In the genomic region with DNA sequence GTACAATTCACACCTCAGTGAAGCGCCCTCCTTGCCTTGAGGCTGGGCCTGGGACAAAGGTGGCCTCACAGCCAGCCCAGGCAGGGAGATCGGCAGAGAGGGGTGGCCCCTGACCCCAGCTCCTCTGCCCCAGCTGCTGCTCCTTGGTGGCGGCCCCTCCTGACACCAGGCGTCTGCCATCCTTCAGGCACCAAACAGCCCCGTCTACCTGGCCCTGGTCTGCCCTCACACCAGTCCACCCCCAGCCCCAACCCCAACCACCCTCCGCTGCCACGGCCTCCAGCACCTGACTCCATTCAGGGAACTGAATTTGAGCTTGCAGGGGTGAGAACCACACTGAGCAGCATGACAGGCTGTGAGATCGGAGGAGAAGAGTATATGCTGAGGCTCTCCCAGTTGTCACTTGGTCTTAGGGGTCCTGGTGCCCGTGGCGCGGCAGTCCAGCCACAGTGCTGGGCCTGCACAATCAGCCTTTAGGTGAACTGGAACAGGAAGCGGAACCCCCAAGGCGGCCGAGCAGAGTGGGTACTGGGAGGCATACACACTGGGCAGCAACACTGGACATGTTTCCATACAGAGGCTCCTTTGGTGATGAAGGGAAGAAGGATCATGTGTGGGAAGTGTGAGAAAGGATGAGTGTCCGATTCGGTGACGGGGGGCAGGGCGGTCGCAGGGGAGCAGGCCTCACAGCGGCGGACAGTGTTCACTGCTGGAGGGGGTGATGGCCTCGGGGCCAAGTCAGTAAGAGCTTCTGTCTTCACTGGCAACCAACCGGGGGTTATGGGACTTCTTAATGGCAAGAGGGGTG, we compare ENCODE assay signal across 17 cellular contexts. TPM values are rescaled to one million over a fixed set of nuclear protein-coding genes. Genes with fewer than 3 reads are reported as not detected.
A peak's percentile ranks its signal among the peaks of the same experiment; 100 is the strongest.
DNase-seq lines count a peak whose midpoint lies in the region; ATAC-seq, FAIRE-seq and TF ChIP-seq lines count a peak whose summit lies in the region.
"Had no signal": no experiment of that assay in that cellular context is flagged by ENCODE, and none has a peak within 500 bp of the region (broad histone marks: within the 10 kb centered on the region; RNA-seq: fewer than 3 reads in every experiment).

No MANE protein-coding gene starts in this region.

- in situ Hi-C loops in HepG2 (cut with HindIII; ENCODE audit: extremely low pct_ligation_motif_present, low pct_unique_long_range_greater_than_20kb): no loop called here

- TF ChIP-seq RAD21 in HepG2 (CRISPR knock-in tag; IDR thresholded peaks at IDR 0.05): no peak

- H3K9me3 ChIP-seq in HepG2 (ENCODE audit: low read length) (no peaks in the 10 kb centered on the region), right lobe of liver (no peaks in the 10 kb centered on the region), gastroesophageal sphincter (no peaks in the 10 kb centered on the region), prostate gland (no peaks in the 10 kb centered on the region)
- H3K9me3 ChIP-seq: adrenal gland had no signal

- CTCF ChIA-PET in HepG2 (lab: Yijun Ruan, JAX; ENCODE audit: low intra/inter-chr PET ratio, low total read pairs): no interaction called here

- POLR2A ChIA-PET in HepG2 (lab: Yijun Ruan, JAX): interaction anchor here (1.6 kb wide), 1 partner anchor 19 kb away, joined by 3 read pairs; a partner anchor contains a TSS

- H3K4me3 ChIP-seq in HepG2 (replicated peaks in 1 of 3; ENCODE audit: insufficient read depth in 1 of 3, low read depth in 2 of 3, low read length in 3 of 3) (no peak overlapping the region), right lobe of liver (no peak overlapping the region), gastroesophageal sphincter (no peak overlapping the region), prostate gland (no peak overlapping the region)
- H3K4me3 ChIP-seq: adrenal gland had no signal

- TF ChIP-seq CTCF in HepG2 (CRISPR knock-in tag; IDR thresholded peaks at IDR 0.05) (no peak), right lobe of liver (IDR thresholded peaks at IDR 0.05) (no peak), gastroesophageal sphincter (IDR thresholded peaks at IDR 0.05) (no peak), prostate gland (IDR thresholded peaks at IDR 0.05) (no peak)

- TF ChIP-seq EP300 in HepG2 (IDR thresholded peaks at IDR 0.05; ENCODE audit: low read depth in 2 of 2, low read length in 2 of 2): no peak
- TF ChIP-seq EP300 in HepG2 (CRISPR knock-in tag; IDR thresholded peaks at IDR 0.05; ENCODE audit: borderline replicate concordance): no peak
- no peak for TF ChIP-seq EP300 in gastroesophageal sphincter (IDR thresholded peaks at IDR 0.05)

- H2AFZ ChIP-seq in HepG2 (ENCODE audit: low read length): no peak overlapping the region

- H3K79me2 ChIP-seq in HepG2 (ENCODE audit: insufficient read depth, low read length): no peaks in the 10 kb centered on the region

- DNase-seq in HepG2 (ENCODE audit: low spot score): no peak
- no peak for DNase-seq in right lobe of liver
- no peak for DNase-seq in prostate gland (ENCODE audit: low spot score)
- no peak for DNase-seq in NCI-H774 (lab: John Stamatoyannopoulos, UW)
- no peak for DNase-seq in urothelium cell line (ENCODE audit: low spot score)
- DNase-seq: activated CD4-positive, alpha-beta T cell treated with anti-CD3 and anti-CD28 coated beads for 4 hours; activated effector memory CD4-positive, alpha-beta T cell treated with anti-CD3 and anti-CD28 coated beads, Interleukin-2, amount 50 U/mL, for 16 hours; DMS53; effector CD4-positive, alpha-beta T cell; KG1; NCI-H2081; stimulated activated naive CD4-positive, alpha-beta T cell treated with Interleukin-2 at 50 U/mL for 16 hours had no signal

- no peak overlapping the region for H3K4me2 ChIP-seq in HepG2 (ENCODE audit: low read depth, low read length)

- H3K36me3 ChIP-seq in HepG2 (replicated peaks in 1 of 2; ENCODE audit: control insufficient read depth in 1 of 2, insufficient read depth in 2 of 2, low read length in 2 of 2): peaks cover 15 to 33% of the 10 kb centered on the region in 2 experiments; a peak in 4 of 5 replicates
- H3K36me3 ChIP-seq in right lobe of liver: peaks cover 0 to 38% (median 3%) of the 10 kb centered on the region in 4 donors
- peaks cover 0 to 71% of the 10 kb centered on the region in 2 donors for H3K36me3 ChIP-seq in gastroesophageal sphincter
- H3K36me3 ChIP-seq in prostate gland: no peaks in the 10 kb centered on the region

- H3K27me3 ChIP-seq in HepG2 (ENCODE audit: control insufficient read depth in 1 of 2, insufficient read depth in 2 of 2, low read length in 2 of 2) (no peaks in the 10 kb centered on the region), right lobe of liver (no peaks in the 10 kb centered on the region), gastroesophageal sphincter (no peaks in the 10 kb centered on the region), prostate gland (replicated peaks; ENCODE audit: insufficient read depth) (no peaks in the 10 kb centered on the region)
- H3K27me3 ChIP-seq: adrenal gland had no signal

- intact Hi-C loops in HepG2 (cut with micrococcal nuclease; ENCODE audit: unreplicated experiment) (no loop called here), right lobe of liver (cut with DNase I) (no loop called here), prostate gland (cut with DNase I) (no loop called here)

- BruUV-seq in HepG2 (replicated peaks; lab: Mats Ljungman, UMichigan): no TSS peak

- 97% methylated on average over 23 of the region's 23 CpGs for WGBS in HepG2 (ENCODE audit: low lambda C conversion rate)
- 87% methylated on average over 10 of the region's 23 CpGs for WGBS in right lobe of liver (ENCODE audit: insufficient coverage, low coverage, low lambda C conversion rate, missing lambda C conversion rate)
- 79% methylated on average over 13 of the region's 23 CpGs for WGBS in gastroesophageal sphincter (ENCODE audit: low coverage in 1 of 2), 2 donors
- 93% methylated on average over 23 of the region's 23 CpGs for WGBS in prostate gland

- no peaks in the 10 kb centered on the region for H4K20me1 ChIP-seq in HepG2 (ENCODE audit: insufficient read depth, low read length)

- H3K27ac ChIP-seq in HepG2 (ENCODE audit: extremely low read length, insufficient read depth, low read length) (no peak overlapping the region), right lobe of liver (no peak overlapping the region), gastroesophageal sphincter (peak overlapping the region in 3 of 4 donors; percentile 91 to 96 (median 93)), prostate gland (peak overlapping the region; percentile 88 to 92)

- no peak overlapping the region for H3K9ac ChIP-seq in HepG2 (ENCODE audit: insufficient read depth, low read depth, low read length)

- H3K4me1 ChIP-seq in HepG2 (ENCODE audit: insufficient read depth, low read length) (0 out of 2 replicates have a peak, but pooled peaks cover 10% of the 10 kb centered on the region), right lobe of liver (peaks cover 0 to 12% (median 6%) of the 10 kb centered on the region in 4 donors), gastroesophageal sphincter (peaks cover 8 to 100% (median 28%) of the 10 kb centered on the region in 3 donors), prostate gland (replicated peaks) (peaks cover 49% of the 10 kb centered on the region)

- FAIRE-seq in HepG2 (lab: Jason Lieb, UNC): no peak
- no peak for FAIRE-seq in urothelium cell line (lab: Jason Lieb, UNC)
- FAIRE-seq: TTC549 had no signal

- ATAC-seq in HepG2 (no peak), right lobe of liver (no peak), gastroesophageal sphincter (no peak), HG02870 (IDR thresholded peaks at IDR 0.05; ENCODE audit: unreplicated experiment) (no peak), HG02759 (IDR thresholded peaks at IDR 0.05; ENCODE audit: unreplicated experiment) (no peak)

- no peak for TF ChIP-seq POLR2A in HepG2 (IDR thresholded peaks at IDR 0.05; ENCODE audit: insufficient read depth in 1 of 2, low read depth in 2 of 2, low read length in 2 of 2)
- no peak for TF ChIP-seq POLR2A in right lobe of liver (IDR thresholded peaks at IDR 0.05)
- TF ChIP-seq POLR2A in gastroesophageal sphincter (IDR thresholded peaks at IDR 0.05): no peak
- no peak for TF ChIP-seq POLR2A in prostate gland (IDR thresholded peaks at IDR 0.05)

RNA-seq across cellular contexts. Expression of a gene that starts 18.7 kb away (rescaled TPM):
- total RNA-seq in HepG2 (2016; rRNA removed; fragmentation: Illumina TruSeq; extraction: Trizol) (34.3 and 35.1 TPM in 2 replicates), right lobe of liver (10 to 100 TPM; 20.9 to 35.2 (median 27.6) TPM), gastroesophageal sphincter (100 to 1,000 TPM; 128 to 268 (median 205) TPM), prostate gland (100 to 1,000 TPM; 162 to 215 TPM)
- 12.0 and 12.6 TPM in 2 replicates for total RNA-seq in HepG2 (2016; cell fraction: cytosol; rRNA removed; fragmentation: Illumina TruSeq; extraction: Trizol; ENCODE audit: low read depth)
- total RNA-seq in HepG2 (2016; cell fraction: insoluble cytoplasmic fraction; rRNA removed; fragmentation: Illumina TruSeq; extraction: Trizol): 36.2 and 37.2 TPM in 2 replicates
- total RNA-seq in HepG2 (2016; cell fraction: membrane; rRNA removed; fragmentation: Illumina TruSeq; extraction: Trizol): 23.9 and 24.1 TPM in 2 replicates
- 25.9 TPM in 2 replicates for total RNA-seq in HepG2 (2016; cell fraction: nucleus; rRNA removed; fragmentation: Illumina TruSeq; extraction: Trizol)
- polyA plus RNA-seq in HepG2 (2011; rRNA removed): 34.4 and 36.2 TPM in 2 replicates
- 33.8 and 35.9 TPM in 2 replicates for polyA plus RNA-seq in HepG2 (2011; cell fraction: cytosol; rRNA removed)
- polyA plus RNA-seq in HepG2 (2011; cell fraction: nucleus; rRNA removed): 57.7 and 67.1 TPM in 2 replicates
- polyA plus RNA-seq in HepG2 (2012): 18.5 and 20.2 TPM in 2 replicates
- 9.6 and 11.9 TPM in 2 replicates for polyA plus RNA-seq in HepG2 (2016; cell fraction: cytosol; fragmentation: Illumina TruSeq; extraction: Trizol; ENCODE audit: low read depth)
- polyA plus RNA-seq in HepG2 (2016; cell fraction: insoluble cytoplasmic fraction; fragmentation: Illumina TruSeq; extraction: Trizol; ENCODE audit: low read depth): 38.6 and 42.4 TPM in 2 replicates
- polyA plus RNA-seq in HepG2 (2016; cell fraction: membrane; fragmentation: Illumina TruSeq; extraction: Trizol; ENCODE audit: low read depth): 20.7 and 23.8 TPM in 2 replicates
- 55.9 and 58.6 TPM in 2 replicates for polyA plus RNA-seq in HepG2 (2016; cell fraction: nucleus; fragmentation: Illumina TruSeq; extraction: Trizol; ENCODE audit: insufficient read depth, low read depth)
- polyA minus RNA-seq in HepG2 (2011; rRNA and poly(A)+ RNA removed; ENCODE audit: low replicate concordance): 32.6 and 37.6 TPM in 2 replicates
- polyA minus RNA-seq in HepG2 (2011; cell fraction: cytosol; rRNA and poly(A)+ RNA removed): 12.3 and 14.1 TPM in 2 replicates
- 23.7 and 24.3 TPM in 2 replicates for polyA minus RNA-seq in HepG2 (2011; cell fraction: nucleus; rRNA and poly(A)+ RNA removed)

RNA-seq across cellular contexts. Expression of a gene that starts 19.0 kb away (rescaled TPM):
- total RNA-seq in HepG2 (2016; rRNA removed; fragmentation: Illumina TruSeq; extraction: Trizol) (22.7 and 25.8 TPM in 2 replicates), right lobe of liver (1 to 10 TPM in 5 of 6 experiments, under 1 TPM in 1; 0.88 to 6.3 (median 1.8) TPM), gastroesophageal sphincter (1 to 10 TPM; 1.2 to 7.8 (median 3.6) TPM), prostate gland (10 to 100 TPM; 24.7 to 33.2 TPM)
- 7.5 and 8.6 TPM in 2 replicates for total RNA-seq in HepG2 (2016; cell fraction: cytosol; rRNA removed; fragmentation: Illumina TruSeq; extraction: Trizol; ENCODE audit: low read depth)
- total RNA-seq in HepG2 (2016; cell fraction: insoluble cytoplasmic fraction; rRNA removed; fragmentation: Illumina TruSeq; extraction: Trizol): 22.7 and 28.8 TPM in 2 replicates
- 19.2 and 25.6 TPM in 2 replicates for total RNA-seq in HepG2 (2016; cell fraction: membrane; rRNA removed; fragmentation: Illumina TruSeq; extraction: Trizol)
- total RNA-seq in HepG2 (2016; cell fraction: nucleus; rRNA removed; fragmentation: Illumina TruSeq; extraction: Trizol): 16.7 and 17.3 TPM in 2 replicates
- polyA plus RNA-seq in HepG2 (2011; rRNA removed): 5.4 and 5.8 TPM in 2 replicates
- polyA plus RNA-seq in HepG2 (2011; cell fraction: cytosol; rRNA removed): 4.3 and 7.4 TPM in 2 replicates
- polyA plus RNA-seq in HepG2 (2011; cell fraction: nucleus; rRNA removed): 12.7 and 15.0 TPM in 2 replicates
- polyA plus RNA-seq in HepG2 (2012): 6.2 and 8.5 TPM in 2 replicates
- polyA plus RNA-seq in HepG2 (2016; cell fraction: cytosol; fragmentation: Illumina TruSeq; extraction: Trizol; ENCODE audit: low read depth): 5.5 and 6.6 TPM in 2 replicates
- 14.6 and 16.7 TPM in 2 replicates for polyA plus RNA-seq in HepG2 (2016; cell fraction: insoluble cytoplasmic fraction; fragmentation: Illumina TruSeq; extraction: Trizol; ENCODE audit: low read depth)
- polyA plus RNA-seq in HepG2 (2016; cell fraction: membrane; fragmentation: Illumina TruSeq; extraction: Trizol; ENCODE audit: low read depth): 13.9 and 14.8 TPM in 2 replicates
- polyA plus RNA-seq in HepG2 (2016; cell fraction: nucleus; fragmentation: Illumina TruSeq; extraction: Trizol; ENCODE audit: insufficient read depth, low read depth): 39.8 and 43.1 TPM in 2 replicates
- 11.1 and 22.9 TPM in 2 replicates for polyA minus RNA-seq in HepG2 (2011; rRNA and poly(A)+ RNA removed; ENCODE audit: low replicate concordance)
- 4.7 and 5.6 TPM in 2 replicates for polyA minus RNA-seq in HepG2 (2011; cell fraction: cytosol; rRNA and poly(A)+ RNA removed)
- polyA minus RNA-seq in HepG2 (2011; cell fraction: nucleus; rRNA and poly(A)+ RNA removed): 5.5 and 7.3 TPM in 2 replicates

Comparison
In these comparisons a context has a peak if more than half of its experiments do, and no peak if none do; other contexts are left out.
1. H3K27ac ChIP-seq: peak in gastroesophageal sphincter (3 of 4) and prostate gland (2 of 2); none in HepG2 (single experiment) and right lobe of liver (0 of 3).